Comparison of ENCODE assay signal across 8 cellular contexts in genomic region chrX:20224814-20225487, GRCh38. TPM values are rescaled to one million over a fixed set of nuclear protein-coding genes. Genes with fewer than 3 reads are reported as not detected.
DNase-seq lines count a peak whose midpoint lies in the region; ATAC-seq and TF ChIP-seq lines count a peak whose summit lies in the region.

No MANE protein-coding gene starts in this region.

- POLR2A ChIA-PET in activated B cell treated with CpG ODN at 0.5 μM for 24 hours (lab: Charles Lee): no interaction called here

- TF ChIP-seq CTCF in activated B cell treated with CpG ODN at 0.5 μM for 24 hours (IDR thresholded peaks at IDR 0.05): no peak

- peak; percentile 97 to 99 for ATAC-seq in activated naive CD4-positive, alpha-beta T cell treated with anti-CD3 and anti-CD28 coated beads, Interleukin-2, amount 50 U/mL, for 72 hours
- ATAC-seq in HG02840 (IDR thresholded peaks at IDR 0.05; ENCODE audit: low FRiP score, unreplicated experiment) (peak; percentile 72), activated B cell treated with CpG ODN at 0.5 μM for 24 hours (ENCODE audit: low read depth) (peak; percentile 72)
- peak; percentile 96 for ATAC-seq in stimulated activated effector memory CD8-positive, alpha-beta T cell treated with anti-CD3 and anti-CD28 coated beads, Interleukin-12 subunit alpha, Interleukin-12 subunit beta, amount 100 ng/mL, for 72 hours

- no peak for DNase-seq in activated naive CD4-positive, alpha-beta T cell treated with anti-CD3 and anti-CD28 coated beads, Interleukin-2, amount 50 U/mL, for 72 hours (ENCODE audit: low spot score in 2 of 2)
- DNase-seq in activated naive CD4-positive, alpha-beta T cell (lab: John Stamatoyannopoulos, UW): no peak
- no peak for DNase-seq in activated B cell treated with CpG ODN at 0.5 μM for 24 hours
- DNase-seq in stimulated activated effector memory CD8-positive, alpha-beta T cell treated with anti-CD3 and anti-CD28 coated beads, Interleukin-12 subunit alpha, Interleukin-12 subunit beta, amount 100 ng/mL, for 72 hours (ENCODE audit: low spot score in 2 of 2): no peak
- no peak for DNase-seq in stimulated activated CD4-positive, alpha-beta T cell treated with anti-CD3 and anti-CD28 coated beads, Interleukin-4, amount 100 ng/mL, for 4 hours
- DNase-seq in epidermal melanocyte (ENCODE audit: insufficient read length, low spot score): no peak
- no peak for DNase-seq in stimulated activated CD4-positive, alpha-beta T cell treated with anti-CD3 and anti-CD28 coated beads, Interleukin-4, amount 100 ng/mL, for 1 hour

- intact Hi-C loops in activated B cell treated with CpG ODN at 0.5 μM for 24 hours (cut with micrococcal nuclease): loop anchor here (1.0 to 5.0 kb wide), 2 partner anchors 32 to 217 kb away; no protein-coding TSS in a partner anchor

- no peaks in the 10 kb centered on the region for H3K9me3 Mint-ChIP-seq in activated naive CD4-positive, alpha-beta T cell treated with anti-CD3 and anti-CD28 coated beads, Interleukin-2, amount 50 U/mL, for 72 hours
- no peaks in the 10 kb centered on the region for H3K9me3 Mint-ChIP-seq in activated B cell treated with CpG ODN at 0.5 μM for 24 hours
- no peaks in the 10 kb centered on the region for H3K9me3 Mint-ChIP-seq in stimulated activated effector memory CD8-positive, alpha-beta T cell treated with anti-CD3 and anti-CD28 coated beads, Interleukin-12 subunit alpha, Interleukin-12 subunit beta, amount 100 ng/mL, for 72 hours

- CTCF ChIA-PET in activated B cell treated with CpG ODN at 0.5 μM for 24 hours (lab: Charles Lee): no interaction called here

- H3K36me3 Mint-ChIP-seq in activated naive CD4-positive, alpha-beta T cell treated with anti-CD3 and anti-CD28 coated beads, Interleukin-2, amount 50 U/mL, for 72 hours: peaks cover 4 to 8% of the 10 kb centered on the region in 2 donors
- peaks cover 27% of the 10 kb centered on the region for H3K36me3 Mint-ChIP-seq in activated B cell treated with CpG ODN at 0.5 μM for 24 hours (ENCODE audit: low read depth)
- H3K36me3 Mint-ChIP-seq in stimulated activated effector memory CD8-positive, alpha-beta T cell treated with anti-CD3 and anti-CD28 coated beads, Interleukin-12 subunit alpha, Interleukin-12 subunit beta, amount 100 ng/mL, for 72 hours: peaks cover 50% of the 10 kb centered on the region

- H3K4me1 Mint-ChIP-seq in activated B cell treated with CpG ODN at 0.5 μM for 24 hours: peaks cover 24% of the 10 kb centered on the region
- peaks cover 57% of the 10 kb centered on the region for H3K4me1 Mint-ChIP-seq in stimulated activated effector memory CD8-positive, alpha-beta T cell treated with anti-CD3 and anti-CD28 coated beads, Interleukin-12 subunit alpha, Interleukin-12 subunit beta, amount 100 ng/mL, for 72 hours

- peak overlapping the region; percentile 8 to 87 for H3K27ac Mint-ChIP-seq in activated naive CD4-positive, alpha-beta T cell treated with anti-CD3 and anti-CD28 coated beads, Interleukin-2, amount 50 U/mL, for 72 hours
- H3K27ac Mint-ChIP-seq in activated B cell treated with CpG ODN at 0.5 μM for 24 hours: peak overlapping the region; percentile 12
- peak overlapping the region; percentile 68 for H3K27ac Mint-ChIP-seq in stimulated activated effector memory CD8-positive, alpha-beta T cell treated with anti-CD3 and anti-CD28 coated beads, Interleukin-12 subunit alpha, Interleukin-12 subunit beta, amount 100 ng/mL, for 72 hours

- H3K27me3 Mint-ChIP-seq in activated B cell treated with CpG ODN at 0.5 μM for 24 hours: no peaks in the 10 kb centered on the region

- H3K4me3 Mint-ChIP-seq in activated B cell treated with CpG ODN at 0.5 μM for 24 hours: no peak overlapping the region
- H3K4me3 Mint-ChIP-seq in stimulated activated effector memory CD8-positive, alpha-beta T cell treated with anti-CD3 and anti-CD28 coated beads, Interleukin-12 subunit alpha, Interleukin-12 subunit beta, amount 100 ng/mL, for 72 hours: peak overlapping the region; percentile 0

RNA-seq across cellular contexts. Expression of gene RPS6KA3, which starts 41.8 kb away (rescaled TPM):
- 10 to 100 TPM; 41.5 to 54.3 TPM for total RNA-seq in activated naive CD4-positive, alpha-beta T cell treated with anti-CD3 and anti-CD28 coated beads, Interleukin-2, amount 50 U/mL, for 72 hours
- total RNA-seq in activated B cell treated with CpG ODN at 0.5 μM for 24 hours: 36.1 and 40.5 TPM in 2 replicates

Comparison
In these comparisons a context has a peak if more than half of its experiments do, and no peak if none do; other contexts are left out.
1. H3K27ac Mint-ChIP-seq: peak in every context shown above with its lines; median percentile 68 in stimulated activated effector memory CD8-positive, alpha-beta T cell treated with anti-CD3 and anti-CD28 coated beads, Interleukin-12 subunit alpha, Interleukin-12 subunit beta, amount 100 ng/mL, for 72 hours; 48 in activated naive CD4-positive, alpha-beta T cell treated with anti-CD3 and anti-CD28 coated beads, Interleukin-2, amount 50 U/mL, for 72 hours; 12 in activated B cell treated with CpG ODN at 0.5 μM for 24 hours.